10 cellular contexts compared by ENCODE assay signal in genomic region chr19:8451885-8452284, GRCh38. TPM values are rescaled to one million over a fixed set of nuclear protein-coding genes. Genes with fewer than 3 reads are reported as not detected.
DNase-seq lines count a peak whose midpoint lies in the region; TF ChIP-seq lines count a peak whose summit lies in the region.
"Had no signal": no experiment of that assay in that cellular context is flagged by ENCODE, and none has a peak within 500 bp of the region (broad histone marks: within the 10 kb centered on the region; RNA-seq: fewer than 3 reads in every experiment).

No MANE protein-coding gene starts in this region.

- no peaks in the 10 kb centered on the region for H3K9me3 ChIP-seq in OCI-LY7 (ENCODE audit: low read length)
- H3K9me3 ChIP-seq: left ventricle myocardium inferior had no signal

- no peaks in the 10 kb centered on the region for H3K27me3 Mint-ChIP-seq in nephron progenitor cell (ENCODE audit: low read depth, poor library complexity)

- intact Hi-C loops in OCI-LY7 (cut with micrococcal nuclease; ENCODE audit: unreplicated experiment) = no loop called here

- POLR2A ChIA-PET in OCI-LY7 (lab: Charles Lee) = interaction anchor here (0.6 to 1.7 kb wide), 2 partner anchors 7 to 218 kb away, joined by 3 to 6 read pairs; partner anchors contain the start of gene HNRNPM

- peaks cover 76% of the 10 kb centered on the region for H4K20me1 ChIP-seq in OCI-LY7 (ENCODE audit: insufficient read depth, low read length)

- TF ChIP-seq CTCF in nephron progenitor cell (IDR thresholded peaks at IDR 0.05) (no peak), OCI-LY7 (conservative IDR thresholded peaks at IDR 0.05; ENCODE audit: low read length) (no peak)

- no peaks in the 10 kb centered on the region for H3K9me3 Mint-ChIP-seq in nephron progenitor cell

- no peak overlapping the region for H3K4me3 Mint-ChIP-seq in nephron progenitor cell

- peak; percentile 59 for DNase-seq in EH (ENCODE audit: low read depth)
- DNase-seq in MV-4-11 (lab: John Stamatoyannopoulos, UW) = peak; percentile 40
- peak; percentile 20 for DNase-seq in dermis blood vessel endothelial cell
- no peak for DNase-seq in nephron progenitor cell
- no peak for DNase-seq in OCI-LY7 (ENCODE audit: low spot score)
- DNase-seq in NCI-H187 (lab: John Stamatoyannopoulos, UW) = no peak
- DNase-seq in germinal center (ENCODE audit: low spot score) = no peak
- DNase-seq in COR-L47 (lab: John Stamatoyannopoulos, UW) = no peak
- DNase-seq: left ventricle myocardium inferior, NCI-H1105 had no signal

- BruUV-seq in OCI-LY7 (replicated peaks; lab: Mats Ljungman, UMichigan) = no TSS peak

- CTCF ChIA-PET in OCI-LY7 (lab: Charles Lee; ENCODE audit: unreplicated experiment) = no interaction called here

- H3K4me1 ChIP-seq in OCI-LY7 (ENCODE audit: insufficient read depth, low read length, poor library complexity, severe bottlenecking) = peaks cover 65% of the 10 kb centered on the region

- H3K36me3 ChIP-seq in OCI-LY7 (ENCODE audit: insufficient read depth, low read length) = peaks cover 86% of the 10 kb centered on the region

- no peak overlapping the region for H3K4me3 ChIP-seq in OCI-LY7 (ENCODE audit: low read depth, low read length, poor library complexity, severe bottlenecking)
- H3K4me3 ChIP-seq: left ventricle myocardium inferior had no signal

- H3K27ac ChIP-seq in OCI-LY7 (ENCODE audit: low read depth, low read length, poor library complexity, severe bottlenecking) = no peak overlapping the region

- peaks cover 63% of the 10 kb centered on the region for H3K36me3 Mint-ChIP-seq in nephron progenitor cell (ENCODE audit: low read depth)

- H3K27ac Mint-ChIP-seq in nephron progenitor cell = peak overlapping the region; percentile 81

- H3K79me2 ChIP-seq in OCI-LY7 (ENCODE audit: insufficient read depth, low read depth, low read length) = peaks cover 100% of the 10 kb centered on the region

- H3K9me2 ChIP-seq in OCI-LY7 (ENCODE audit: insufficient read depth, low read length) = no peaks in the 10 kb centered on the region

- no peak overlapping the region for H3K4me2 ChIP-seq in OCI-LY7 (ENCODE audit: low read length)

- H3K4me1 Mint-ChIP-seq in nephron progenitor cell = peaks cover 85% of the 10 kb centered on the region

- no peak overlapping the region for H2AFZ ChIP-seq in OCI-LY7 (ENCODE audit: low read length)

RNA-seq across cellular contexts. Expression of gene HNRNPM, which starts 7.1 kb away (rescaled TPM):
- total RNA-seq in dermis blood vessel endothelial cell (58.7 and 126 TPM in 2 replicates), OCI-LY7 (2022) (264 and 280 TPM in 2 replicates)
- 90.0 and 111 TPM in 2 replicates for total RNA-seq in OCI-LY7 (2014; rRNA removed; shearing (Covaris generic))

RNA-seq across cellular contexts. Expression of gene MARCHF2, which starts 38.8 kb away (rescaled TPM):
- 165 and 247 TPM in 2 replicates for total RNA-seq in dermis blood vessel endothelial cell
- 8.1 and 14.1 TPM in 2 replicates for total RNA-seq in OCI-LY7 (2014; rRNA removed; shearing (Covaris generic))
- 12.1 and 12.4 TPM in 2 replicates for total RNA-seq in OCI-LY7 (2022)

RNA-seq across cellular contexts. Expression of gene PRAM1, which starts 50.6 kb away (rescaled TPM):
- total RNA-seq in dermis blood vessel endothelial cell (not detected in 2 replicates), OCI-LY7 (2022) (3.1 TPM in 2 replicates)
- 0.08 and 0.28 TPM in 2 replicates for total RNA-seq in OCI-LY7 (2014; rRNA removed; shearing (Covaris generic))

Comparison
In these comparisons a context has a peak if more than half of its experiments do, and no peak if none do; other contexts are left out.
1. DNase-seq: peak in EH (single experiment), MV-4-11 (single experiment) and dermis blood vessel endothelial cell (single experiment); none in nephron progenitor cell (single experiment), OCI-LY7 (single experiment), NCI-H187 (0 of 2), germinal center (single experiment) and COR-L47 (single experiment).
2. RNA of gene MARCHF2, which starts 38.8 kb away (total RNA-seq): 165 to 247 TPM in dermis blood vessel endothelial cell; 8.1 to 14.1 TPM in OCI-LY7; every median in the first group is over 10 times any median in the second.